ENCODE assay signal across 8 cellular contexts in genomic region chr19:13861392-13861713, GRCh38. TPM values are rescaled to one million over a fixed set of nuclear protein-coding genes. Genes with fewer than 3 reads are reported as not detected.
DNase-seq lines count a peak whose midpoint lies in the region; ATAC-seq and TF ChIP-seq lines count a peak whose summit lies in the region.

No MANE protein-coding gene starts in this region.

- H3K4me3 Mint-ChIP-seq in T-helper 1 cell treated with Interleukin-12 subunit alpha and Interleukin-12 subunit beta and Interleukin-4 antibody, amounts not matched to agents 30 μg/mL and 1 μg/mL, for 36 hours, result peak overlapping the region; percentile 95
- peak overlapping the region; percentile 72 for H3K4me3 Mint-ChIP-seq in chondrocyte (ENCODE audit: unreplicated experiment)
- H3K4me3 Mint-ChIP-seq in natural killer cell, result peak overlapping the region; percentile 96

- H3K9me3 ChIP-seq in MG63, result no peaks in the 10 kb centered on the region; the same call in 1 of the 2 replicates

- no peak for DNase-seq in T-helper 1 cell
- DNase-seq in chondrocyte (ENCODE audit: low spot score), result no peak
- no peak for DNase-seq in natural killer cell
- no peak for DNase-seq in amniotic stem cell (lab: John Stamatoyannopoulos, UW)
- no peak for DNase-seq in MG63
- no peak for DNase-seq in NCI-H748 treated with DMSO at 0.1 percent for 48 hours (lab: John Stamatoyannopoulos, UW)

- H3K9me3 Mint-ChIP-seq in T-helper 1 cell treated with Interleukin-12 subunit alpha and Interleukin-12 subunit beta and Interleukin-4 antibody, amounts not matched to agents 30 μg/mL and 1 μg/mL, for 36 hours, result no peaks in the 10 kb centered on the region
- H3K9me3 Mint-ChIP-seq in chondrocyte (ENCODE audit: low read depth) (no peaks in the 10 kb centered on the region), natural killer cell (no peaks in the 10 kb centered on the region)

- peaks cover 35% of the 10 kb centered on the region for H3K4me1 Mint-ChIP-seq in T-helper 1 cell treated with Interleukin-12 subunit alpha and Interleukin-12 subunit beta and Interleukin-4 antibody, amounts not matched to agents 30 μg/mL and 1 μg/mL, for 36 hours (ENCODE audit: low read depth)
- H3K4me1 Mint-ChIP-seq in chondrocyte (ENCODE audit: low read depth), result peaks cover 51% of the 10 kb centered on the region
- H3K4me1 Mint-ChIP-seq in natural killer cell, result peaks cover 19 to 40% of the 10 kb centered on the region in 2 donors

- peaks cover 22% of the 10 kb centered on the region for H3K27me3 Mint-ChIP-seq in T-helper 1 cell treated with Interleukin-12 subunit alpha and Interleukin-12 subunit beta and Interleukin-4 antibody, amounts not matched to agents 30 μg/mL and 1 μg/mL, for 36 hours (ENCODE audit: low read depth)
- H3K27me3 Mint-ChIP-seq in chondrocyte (ENCODE audit: low read depth) (no peaks in the 10 kb centered on the region), natural killer cell (ENCODE audit: low read depth in 2 of 2) (peaks cover 11 to 19% of the 10 kb centered on the region in 2 donors)

- H3K36me3 Mint-ChIP-seq in T-helper 1 cell treated with Interleukin-12 subunit alpha and Interleukin-12 subunit beta and Interleukin-4 antibody, amounts not matched to agents 30 μg/mL and 1 μg/mL, for 36 hours (ENCODE audit: low read depth), result peaks cover under 1% of the 10 kb centered on the region
- no peaks in the 10 kb centered on the region for H3K36me3 Mint-ChIP-seq in chondrocyte (ENCODE audit: low read depth)
- H3K36me3 Mint-ChIP-seq in natural killer cell, result no peaks in the 10 kb centered on the region

- ATAC-seq in HG03439 (IDR thresholded peaks at IDR 0.05; ENCODE audit: unreplicated experiment) (peak; percentile 17), natural killer cell (peak; percentile 34 to 42 (median 37))

- no peak for TF ChIP-seq CTCF in chondrocyte (IDR thresholded peaks at IDR 0.05)
- no peak for TF ChIP-seq CTCF in natural killer cell (IDR thresholded peaks at IDR 0.05)

- intact Hi-C loops in natural killer cell (cut with micrococcal nuclease), result loop anchor here (1.0 kb wide), 1 partner anchor 14 kb away; no protein-coding TSS in a partner anchor

- H3K27ac Mint-ChIP-seq in T-helper 1 cell treated with Interleukin-12 subunit alpha and Interleukin-12 subunit beta and Interleukin-4 antibody, amounts not matched to agents 30 μg/mL and 1 μg/mL, for 36 hours, result peak overlapping the region; percentile 98
- peak overlapping the region; percentile 98 for H3K27ac Mint-ChIP-seq in chondrocyte (ENCODE audit: unreplicated experiment)
- H3K27ac Mint-ChIP-seq in natural killer cell, result peak overlapping the region; percentile 97 to 100

- H3K36me3 ChIP-seq in MG63, result no peaks in the 10 kb centered on the region

- no peaks in the 10 kb centered on the region for H3K27me3 ChIP-seq in MG63

- no peak overlapping the region; the same call in 1 of the 2 replicates for H3K4me3 ChIP-seq in MG63

RNA-seq across cellular contexts. Expression of gene NANOS3, which starts 15.6 kb away (rescaled TPM):
- total RNA-seq in chondrocyte (4.4 to 6.7 TPM (median 4.7 TPM) in 3 replicates), natural killer cell (1 to 10 TPM; 2.6 to 6.3 (median 3.0) TPM)
- not detected in 2 replicates for total RNA-seq in MG63 (2014; rRNA removed; shearing (Covaris generic); ENCODE audit: low replicate concordance)

RNA-seq across cellular contexts. Expression of gene BRME1, which starts 44.6 kb away (rescaled TPM):
- total RNA-seq in chondrocyte (2.9 to 3.5 TPM (median 3.0 TPM) in 3 replicates), natural killer cell (1 to 10 TPM; 3.8 to 7.7 (median 4.0) TPM)
- 5.1 and 8.4 TPM in 2 replicates for total RNA-seq in MG63 (2014; rRNA removed; shearing (Covaris generic); ENCODE audit: low replicate concordance)

RNA-seq across cellular contexts. Expression of gene CC2D1A, which starts 44.6 kb away (rescaled TPM):
- total RNA-seq in chondrocyte, result 33.7 to 42.9 TPM (median 35.2 TPM) in 3 replicates
- total RNA-seq in natural killer cell, result 10 to 100 TPM; 42.8 to 49.3 (median 48.4) TPM
- total RNA-seq in MG63 (2014; rRNA removed; shearing (Covaris generic); ENCODE audit: low replicate concordance), result 26.2 and 27.3 TPM in 2 replicates
